Comparison of ENCODE assay signal across 9 cellular contexts in the genomic region with DNA sequence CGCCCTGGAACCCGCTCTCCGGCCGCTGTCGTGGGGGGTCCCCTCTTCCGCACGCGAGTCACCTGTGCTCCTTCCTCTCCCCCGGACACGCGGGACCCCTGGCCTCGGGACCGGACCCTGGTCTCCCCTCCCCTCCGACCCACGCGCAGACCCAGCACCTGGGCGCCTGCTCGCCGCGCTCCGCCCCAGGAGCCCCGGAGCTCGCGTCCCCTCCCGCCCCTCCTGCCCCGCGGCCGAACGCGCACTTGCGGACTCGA. TPM values are rescaled to one million over a fixed set of nuclear protein-coding genes. Genes with fewer than 3 reads are reported as not detected.
DNase-seq lines count a peak whose midpoint lies in the region; ATAC-seq, FAIRE-seq and TF ChIP-seq lines count a peak whose summit lies in the region.
"Had no signal": no experiment of that assay in that cellular context is flagged by ENCODE, and none has a peak within 500 bp of the region (broad histone marks: within the 10 kb centered on the region; RNA-seq: fewer than 3 reads in every experiment).

No MANE protein-coding gene starts in this region.

- H3K4me2 ChIP-seq in SK-N-SH (peak overlapping the region; percentile 97), astrocyte (ENCODE audit: low read length) (peak overlapping the region; percentile 84), HepG2 (ENCODE audit: low read depth, low read length) (peak overlapping the region; percentile 90)

- H3K4me3 Mint-ChIP-seq in astrocyte (ENCODE audit: unreplicated experiment): peak overlapping the region; percentile 77

- FAIRE-seq in astrocyte (lab: Jason Lieb, UNC): no peak
- FAIRE-seq in HepG2 (lab: Jason Lieb, UNC): no peak

- H3K9me2 ChIP-seq in SK-N-SH: no peaks in the 10 kb centered on the region

- H3K27ac Mint-ChIP-seq in astrocyte (ENCODE audit: unreplicated experiment): no peak overlapping the region

- no TSS peak for BruUV-seq in HepG2 (replicated peaks; lab: Mats Ljungman, UMichigan)

- H3K79me2 ChIP-seq in SK-N-SH (ENCODE audit: insufficient read depth): 0 out of 2 replicates have a peak, but pooled peaks cover 4% of the 10 kb centered on the region
- peaks cover 16% of the 10 kb centered on the region for H3K79me2 ChIP-seq in astrocyte (ENCODE audit: insufficient read depth, low read length)
- H3K79me2 ChIP-seq in HepG2 (ENCODE audit: insufficient read depth, low read length): no peaks in the 10 kb centered on the region

- TF ChIP-seq RAD21 in SK-N-SH (IDR thresholded peaks at IDR 0.05; ENCODE audit: low read length): no peak
- TF ChIP-seq RAD21 in HepG2 (CRISPR knock-in tag; IDR thresholded peaks at IDR 0.05): no peak

- under 1% methylated on average over 16 of the region's 32 CpGs for WGBS in SK-N-SH (ENCODE audit: low lambda C conversion rate)
- 5% methylated on average over 17 of the region's 32 CpGs for WGBS in HepG2 (ENCODE audit: low lambda C conversion rate)
- WGBS in suprapubic skin: no CpG with 5 or more reads among the region's 32 CpGs

- H3K4me3 ChIP-seq in SK-N-SH (ENCODE audit: low read depth in 2 of 2, low read length in 1 of 2): peak overlapping the region; percentile 63 to 68
- H3K4me3 ChIP-seq in astrocyte (ENCODE audit: insufficient read depth, low read depth, low read length): peak overlapping the region; percentile 50
- H3K4me3 ChIP-seq in HepG2 (replicated peaks in 1 of 3; ENCODE audit: insufficient read depth in 1 of 3, low read depth in 2 of 3, low read length in 3 of 3): peak overlapping the region; percentile 64 to 81 (median 77); a peak in 5 of 6 replicates
- H3K4me3 ChIP-seq in suprapubic skin: peak overlapping the region; percentile 79

- intact Hi-C loops in HepG2 (cut with micrococcal nuclease; ENCODE audit: unreplicated experiment): no loop called here

- H3K4me1 Mint-ChIP-seq in astrocyte (ENCODE audit: low read depth, unreplicated experiment): peaks cover 2% of the 10 kb centered on the region

- CTCF ChIA-PET in SK-N-SH (lab: Yijun Ruan, JAX): interaction anchor here (0.9 to 2.3 kb wide), 4 partner anchors 18 to 78 kb away, joined by 3 to 6 read pairs (median 4); no protein-coding TSS in a partner anchor
- CTCF ChIA-PET in HepG2 (lab: Yijun Ruan, JAX; ENCODE audit: low intra/inter-chr PET ratio, low total read pairs): no interaction called here

- no peaks in the 10 kb centered on the region for H3K27me3 ChIP-seq in SK-N-SH (ENCODE audit: insufficient read depth)
- H3K27me3 ChIP-seq in astrocyte (ENCODE audit: insufficient read depth, low read length): peaks cover 2% of the 10 kb centered on the region
- peaks cover 0 to 5% of the 10 kb centered on the region in 2 experiments; a peak in 1 of 5 replicates for H3K27me3 ChIP-seq in HepG2 (ENCODE audit: control insufficient read depth in 1 of 2, insufficient read depth in 2 of 2, low read length in 2 of 2)
- H3K27me3 ChIP-seq in suprapubic skin: no peaks in the 10 kb centered on the region

- H3K4me1 ChIP-seq in SK-N-SH (ENCODE audit: control insufficient read depth in 1 of 2, insufficient read depth in 2 of 2, low read depth in 1 of 2, low read length in 1 of 2) (peaks cover 0 to 14% of the 10 kb centered on the region in 2 experiments; a peak in 1 of 4 replicates), astrocyte (ENCODE audit: insufficient read depth, low read length) (peaks cover 9% of the 10 kb centered on the region), HepG2 (ENCODE audit: insufficient read depth, low read length) (peaks cover 48% of the 10 kb centered on the region), suprapubic skin (peaks cover 35% of the 10 kb centered on the region)

- TF ChIP-seq CTCF in SK-N-SH (IDR thresholded peaks at IDR 0.05) (no peak), astrocyte (IDR thresholded peaks at IDR 0.05; ENCODE audit: insufficient read depth, low read depth, low read length) (no peak), HepG2 (CRISPR knock-in tag; IDR thresholded peaks at IDR 0.05) (no peak), suprapubic skin (IDR thresholded peaks at IDR 0.05) (no peak)

- in situ Hi-C loops in HepG2 (cut with HindIII; ENCODE audit: extremely low pct_ligation_motif_present, low pct_unique_long_range_greater_than_20kb): no loop called here

- DNase-seq in SK-N-SH: no peak
- DNase-seq in astrocyte (ENCODE audit: low read depth): no peak
- DNase-seq in HepG2 (ENCODE audit: low spot score): no peak
- peak in 1 of 2 donors; percentile 70 for DNase-seq in suprapubic skin (ENCODE audit: low spot score in 2 of 2)
- DNase-seq in NCI-H774 (lab: John Stamatoyannopoulos, UW): no peak
- DNase-seq in NCI-H748 (lab: John Stamatoyannopoulos, UW; ENCODE audit: unreplicated experiment): no peak

- POLR2A ChIA-PET in SK-N-SH (lab: Yijun Ruan, JAX): no interaction called here
- POLR2A ChIA-PET in HepG2 (lab: Yijun Ruan, JAX): no interaction called here

- TF ChIP-seq POLR2A in HepG2 (IDR thresholded peaks at IDR 0.05; ENCODE audit: insufficient read depth in 1 of 2, low read depth in 2 of 2, low read length in 2 of 2) (no peak), suprapubic skin (IDR thresholded peaks at IDR 0.05) (no peak), GM18505 (IDR thresholded peaks at IDR 0.05; ENCODE audit: borderline replicate concordance, extremely low read depth, insufficient read depth, insufficient read length) (no peak)

- peaks cover 10% of the 10 kb centered on the region for H3K36me3 Mint-ChIP-seq in astrocyte (ENCODE audit: low read depth, unreplicated experiment)

- H2AFZ ChIP-seq in SK-N-SH (ENCODE audit: low read depth): peak overlapping the region; percentile 24; the same call in 1 of the 2 replicates
- peak overlapping the region; percentile 63 for H2AFZ ChIP-seq in astrocyte (ENCODE audit: low read depth, low read length)
- H2AFZ ChIP-seq in HepG2 (ENCODE audit: low read length): no peak overlapping the region

- H3K9me3 ChIP-seq in SK-N-SH: no peaks in the 10 kb centered on the region; the same call in 1 of the 2 replicates
- peaks cover 5% of the 10 kb centered on the region for H3K9me3 ChIP-seq in astrocyte (ENCODE audit: insufficient read depth, low read depth, low read length)
- H3K9me3 ChIP-seq in HepG2 (ENCODE audit: low read length): peaks cover 15% of the 10 kb centered on the region
- no peaks in the 10 kb centered on the region for H3K9me3 ChIP-seq in suprapubic skin

- peaks cover 9% of the 10 kb centered on the region for H3K27me3 Mint-ChIP-seq in astrocyte (ENCODE audit: low read depth, unreplicated experiment)

- H4K20me1 ChIP-seq in SK-N-SH (ENCODE audit: insufficient read depth): no peaks in the 10 kb centered on the region
- peaks cover 11% of the 10 kb centered on the region for H4K20me1 ChIP-seq in astrocyte (ENCODE audit: insufficient read depth, low read length)
- no peaks in the 10 kb centered on the region for H4K20me1 ChIP-seq in HepG2 (ENCODE audit: insufficient read depth, low read length)

- no peak for TF ChIP-seq EP300 in SK-N-SH (IDR thresholded peaks at IDR 0.05; ENCODE audit: borderline replicate concordance in 1 of 2, low read depth in 1 of 2, low read length in 1 of 2)
- TF ChIP-seq EP300 in HepG2 (IDR thresholded peaks at IDR 0.05; ENCODE audit: low read depth in 2 of 2, low read length in 2 of 2): no peak
- no peak for TF ChIP-seq EP300 in HepG2 (CRISPR knock-in tag; IDR thresholded peaks at IDR 0.05; ENCODE audit: borderline replicate concordance)
- no peak for TF ChIP-seq EP300 in suprapubic skin (IDR thresholded peaks at IDR 0.05)

- ATAC-seq in SK-N-SH treated with all-trans-retinoic acid at 6 μM for 48 hours (no peak), HepG2 (no peak), GM18505 (IDR thresholded peaks at IDR 0.05; ENCODE audit: unreplicated experiment) (no peak)

- no peaks in the 10 kb centered on the region for H3F3A ChIP-seq in SK-N-SH (replicated peaks; ENCODE audit: insufficient read depth)

- peaks cover 16% of the 10 kb centered on the region for H3K9me3 Mint-ChIP-seq in astrocyte (ENCODE audit: unreplicated experiment)

- peaks cover 0 to 8% of the 10 kb centered on the region in 2 experiments for H3K36me3 ChIP-seq in SK-N-SH (replicated peaks in 1 of 2; ENCODE audit: control insufficient read depth in 1 of 2, insufficient read depth in 2 of 2, low read length in 1 of 2)
- no peaks in the 10 kb centered on the region for H3K36me3 ChIP-seq in astrocyte (ENCODE audit: insufficient read depth, low read length)
- H3K36me3 ChIP-seq in HepG2 (replicated peaks in 1 of 2; ENCODE audit: control insufficient read depth in 1 of 2, insufficient read depth in 2 of 2, low read length in 2 of 2): no peaks in the 10 kb centered on the region
- no peaks in the 10 kb centered on the region for H3K36me3 ChIP-seq in suprapubic skin

- no peak overlapping the region for H3K27ac ChIP-seq in SK-N-SH (ENCODE audit: low read depth in 2 of 2, low read length in 1 of 2)
- H3K27ac ChIP-seq in astrocyte (ENCODE audit: low read depth, low read length): no peak overlapping the region
- H3K27ac ChIP-seq in HepG2 (ENCODE audit: extremely low read length, insufficient read depth, low read length): no peak overlapping the region
- peak overlapping the region; percentile 55 for H3K27ac ChIP-seq in suprapubic skin
- H3K27ac ChIP-seq: 22Rv1 had no signal

- peak overlapping the region; percentile 48; the same call in 1 of the 2 replicates for H3K9ac ChIP-seq in SK-N-SH
- peak overlapping the region; percentile 48 for H3K9ac ChIP-seq in astrocyte (ENCODE audit: low read length)
- peak overlapping the region; percentile 55; the same call in 1 of the 2 replicates for H3K9ac ChIP-seq in HepG2 (ENCODE audit: insufficient read depth, low read depth, low read length)

RNA-seq across cellular contexts. Expression of gene RAB40B, which starts 0.8 kb away (rescaled TPM):
- polyA plus RNA-seq in SK-N-SH (2012; rRNA removed): 13.4 and 20.7 TPM in 2 replicates
- polyA plus RNA-seq in SK-N-SH (2012; cell fraction: cytosol; rRNA removed): 10.5 and 15.2 TPM in 2 replicates
- polyA plus RNA-seq in SK-N-SH (2012; cell fraction: nucleus; rRNA removed): 22.5 and 23.0 TPM in 2 replicates
- total RNA-seq in astrocyte: 15.8 and 17.5 TPM in 2 replicates
- total RNA-seq in HepG2 (2016; rRNA removed; fragmentation: Illumina TruSeq; extraction: Trizol): 4.4 and 6.2 TPM in 2 replicates
- 8.6 and 11.9 TPM in 2 replicates for total RNA-seq in HepG2 (2016; cell fraction: cytosol; rRNA removed; fragmentation: Illumina TruSeq; extraction: Trizol; ENCODE audit: low read depth)
- total RNA-seq in HepG2 (2016; cell fraction: insoluble cytoplasmic fraction; rRNA removed; fragmentation: Illumina TruSeq; extraction: Trizol): 6.2 and 7.4 TPM in 2 replicates
- 18.5 and 22.6 TPM in 2 replicates for total RNA-seq in HepG2 (2016; cell fraction: membrane; rRNA removed; fragmentation: Illumina TruSeq; extraction: Trizol)
- 3.7 TPM in 2 replicates for total RNA-seq in HepG2 (2016; cell fraction: nucleus; rRNA removed; fragmentation: Illumina TruSeq; extraction: Trizol)
- polyA plus RNA-seq in HepG2 (2011; rRNA removed): 6.5 and 7.2 TPM in 2 replicates
- polyA plus RNA-seq in HepG2 (2011; cell fraction: cytosol; rRNA removed): 5.7 and 9.9 TPM in 2 replicates
- polyA plus RNA-seq in HepG2 (2011; cell fraction: nucleus; rRNA removed): 10.8 and 12.6 TPM in 2 replicates
- 6.2 and 7.3 TPM in 2 replicates for polyA plus RNA-seq in HepG2 (2012)
- polyA plus RNA-seq in HepG2 (2016; cell fraction: cytosol; fragmentation: Illumina TruSeq; extraction: Trizol; ENCODE audit: low read depth): 25.0 and 26.7 TPM in 2 replicates
- 7.0 and 7.6 TPM in 2 replicates for polyA plus RNA-seq in HepG2 (2016; cell fraction: insoluble cytoplasmic fraction; fragmentation: Illumina TruSeq; extraction: Trizol; ENCODE audit: low read depth)
- 27.5 and 28.9 TPM in 2 replicates for polyA plus RNA-seq in HepG2 (2016; cell fraction: membrane; fragmentation: Illumina TruSeq; extraction: Trizol; ENCODE audit: low read depth)
- 8.7 and 12.0 TPM in 2 replicates for polyA plus RNA-seq in HepG2 (2016; cell fraction: nucleus; fragmentation: Illumina TruSeq; extraction: Trizol; ENCODE audit: insufficient read depth, low read depth)
- polyA minus RNA-seq in HepG2 (2011; rRNA and poly(A)+ RNA removed; ENCODE audit: low replicate concordance): 3.1 and 8.9 TPM in 2 replicates
- 1.4 and 3.2 TPM in 2 replicates for polyA minus RNA-seq in HepG2 (2011; cell fraction: cytosol; rRNA and poly(A)+ RNA removed)
- 2.7 TPM in 2 replicates for polyA minus RNA-seq in HepG2 (2011; cell fraction: nucleus; rRNA and poly(A)+ RNA removed)
- 10 to 100 TPM; 15.9 to 24.3 (median 21.6) TPM for total RNA-seq in suprapubic skin

RNA-seq across cellular contexts. Expression of gene FN3KRP, which starts 18.8 kb away (rescaled TPM):
- 54.3 and 68.2 TPM in 2 replicates for polyA plus RNA-seq in SK-N-SH (2012; rRNA removed)
- 54.0 and 58.2 TPM in 2 replicates for polyA plus RNA-seq in SK-N-SH (2012; cell fraction: cytosol; rRNA removed)
- polyA plus RNA-seq in SK-N-SH (2012; cell fraction: nucleus; rRNA removed): 55.7 and 57.5 TPM in 2 replicates
- total RNA-seq in astrocyte: 14.8 and 15.4 TPM in 2 replicates
- 28.2 and 36.1 TPM in 2 replicates for total RNA-seq in HepG2 (2016; rRNA removed; fragmentation: Illumina TruSeq; extraction: Trizol)
- 5.3 and 7.1 TPM in 2 replicates for total RNA-seq in HepG2 (2016; cell fraction: cytosol; rRNA removed; fragmentation: Illumina TruSeq; extraction: Trizol; ENCODE audit: low read depth)
- total RNA-seq in HepG2 (2016; cell fraction: insoluble cytoplasmic fraction; rRNA removed; fragmentation: Illumina TruSeq; extraction: Trizol): 27.6 and 34.8 TPM in 2 replicates
- 17.5 and 18.4 TPM in 2 replicates for total RNA-seq in HepG2 (2016; cell fraction: membrane; rRNA removed; fragmentation: Illumina TruSeq; extraction: Trizol)
- 16.5 and 21.0 TPM in 2 replicates for total RNA-seq in HepG2 (2016; cell fraction: nucleus; rRNA removed; fragmentation: Illumina TruSeq; extraction: Trizol)
- 22.1 and 22.4 TPM in 2 replicates for polyA plus RNA-seq in HepG2 (2011; rRNA removed)
- polyA plus RNA-seq in HepG2 (2011; cell fraction: cytosol; rRNA removed): 17.7 and 18.3 TPM in 2 replicates
- 34.0 and 36.3 TPM in 2 replicates for polyA plus RNA-seq in HepG2 (2011; cell fraction: nucleus; rRNA removed)
- polyA plus RNA-seq in HepG2 (2012): 27.4 and 37.9 TPM in 2 replicates
- polyA plus RNA-seq in HepG2 (2016; cell fraction: cytosol; fragmentation: Illumina TruSeq; extraction: Trizol; ENCODE audit: low read depth): 6.9 and 7.2 TPM in 2 replicates
- 54.4 and 62.2 TPM in 2 replicates for polyA plus RNA-seq in HepG2 (2016; cell fraction: insoluble cytoplasmic fraction; fragmentation: Illumina TruSeq; extraction: Trizol; ENCODE audit: low read depth)
- 14.4 and 14.9 TPM in 2 replicates for polyA plus RNA-seq in HepG2 (2016; cell fraction: membrane; fragmentation: Illumina TruSeq; extraction: Trizol; ENCODE audit: low read depth)
- polyA plus RNA-seq in HepG2 (2016; cell fraction: nucleus; fragmentation: Illumina TruSeq; extraction: Trizol; ENCODE audit: insufficient read depth, low read depth): 57.5 and 59.5 TPM in 2 replicates
- polyA minus RNA-seq in HepG2 (2011; rRNA and poly(A)+ RNA removed; ENCODE audit: low replicate concordance): 13.3 and 23.3 TPM in 2 replicates
- polyA minus RNA-seq in HepG2 (2011; cell fraction: cytosol; rRNA and poly(A)+ RNA removed): 11.0 and 11.2 TPM in 2 replicates
- 9.8 and 12.2 TPM in 2 replicates for polyA minus RNA-seq in HepG2 (2011; cell fraction: nucleus; rRNA and poly(A)+ RNA removed)
- total RNA-seq in suprapubic skin: 10 to 100 TPM; 15.9 to 26.6 (median 21.4) TPM

RNA-seq across cellular contexts. Expression of gene FN3K, which starts 37.7 kb away (rescaled TPM):
- polyA plus RNA-seq in SK-N-SH (2012; rRNA removed): 4.3 and 9.9 TPM in 2 replicates
- polyA plus RNA-seq in SK-N-SH (2012; cell fraction: cytosol; rRNA removed): 6.7 and 9.8 TPM in 2 replicates
- polyA plus RNA-seq in SK-N-SH (2012; cell fraction: nucleus; rRNA removed): 23.0 and 32.8 TPM in 2 replicates
- total RNA-seq in astrocyte: 4.0 and 4.1 TPM in 2 replicates
- total RNA-seq in HepG2 (2016; rRNA removed; fragmentation: Illumina TruSeq; extraction: Trizol): 12.2 and 22.0 TPM in 2 replicates
- total RNA-seq in HepG2 (2016; cell fraction: cytosol; rRNA removed; fragmentation: Illumina TruSeq; extraction: Trizol; ENCODE audit: low read depth): 9.6 and 10.3 TPM in 2 replicates
- total RNA-seq in HepG2 (2016; cell fraction: insoluble cytoplasmic fraction; rRNA removed; fragmentation: Illumina TruSeq; extraction: Trizol): 12.7 and 23.9 TPM in 2 replicates
- total RNA-seq in HepG2 (2016; cell fraction: membrane; rRNA removed; fragmentation: Illumina TruSeq; extraction: Trizol): 17.0 and 17.4 TPM in 2 replicates
- 29.1 and 32.3 TPM in 2 replicates for total RNA-seq in HepG2 (2016; cell fraction: nucleus; rRNA removed; fragmentation: Illumina TruSeq; extraction: Trizol)
- 3.5 and 5.7 TPM in 2 replicates for polyA plus RNA-seq in HepG2 (2011; rRNA removed)
- 1.9 and 2.0 TPM in 2 replicates for polyA plus RNA-seq in HepG2 (2011; cell fraction: cytosol; rRNA removed)
- polyA plus RNA-seq in HepG2 (2011; cell fraction: nucleus; rRNA removed): 27.8 and 27.9 TPM in 2 replicates
- 48.6 and 58.1 TPM in 2 replicates for polyA plus RNA-seq in HepG2 (2012)
- 21.3 and 21.5 TPM in 2 replicates for polyA plus RNA-seq in HepG2 (2016; cell fraction: cytosol; fragmentation: Illumina TruSeq; extraction: Trizol; ENCODE audit: low read depth)
- polyA plus RNA-seq in HepG2 (2016; cell fraction: insoluble cytoplasmic fraction; fragmentation: Illumina TruSeq; extraction: Trizol; ENCODE audit: low read depth): 52.3 and 61.0 TPM in 2 replicates
- polyA plus RNA-seq in HepG2 (2016; cell fraction: membrane; fragmentation: Illumina TruSeq; extraction: Trizol; ENCODE audit: low read depth): 23.7 and 26.9 TPM in 2 replicates
- 78.1 and 80.9 TPM in 2 replicates for polyA plus RNA-seq in HepG2 (2016; cell fraction: nucleus; fragmentation: Illumina TruSeq; extraction: Trizol; ENCODE audit: insufficient read depth, low read depth)
- polyA minus RNA-seq in HepG2 (2011; rRNA and poly(A)+ RNA removed; ENCODE audit: low replicate concordance): 1.6 and 9.2 TPM in 2 replicates
- polyA minus RNA-seq in HepG2 (2011; cell fraction: cytosol; rRNA and poly(A)+ RNA removed): 17.1 and 26.0 TPM in 2 replicates
- polyA minus RNA-seq in HepG2 (2011; cell fraction: nucleus; rRNA and poly(A)+ RNA removed): 24.3 and 29.1 TPM in 2 replicates
- total RNA-seq in suprapubic skin: 10 to 100 TPM in 1 of 4 donors, 1 to 10 TPM in 3; 2.0 to 19.2 (median 4.2) TPM

RNA-seq across cellular contexts. Expression of gene WDR45B, which starts 49.5 kb away (rescaled TPM):
- 171 and 191 TPM in 2 replicates for polyA plus RNA-seq in SK-N-SH (2012; rRNA removed)
- 142 and 159 TPM in 2 replicates for polyA plus RNA-seq in SK-N-SH (2012; cell fraction: cytosol; rRNA removed)
- polyA plus RNA-seq in SK-N-SH (2012; cell fraction: nucleus; rRNA removed): 164 and 253 TPM in 2 replicates
- total RNA-seq in astrocyte: 74.3 and 75.4 TPM in 2 replicates
- total RNA-seq in HepG2 (2016; rRNA removed; fragmentation: Illumina TruSeq; extraction: Trizol): 86.2 and 88.8 TPM in 2 replicates
- total RNA-seq in HepG2 (2016; cell fraction: cytosol; rRNA removed; fragmentation: Illumina TruSeq; extraction: Trizol; ENCODE audit: low read depth): 59.9 and 62.3 TPM in 2 replicates
- total RNA-seq in HepG2 (2016; cell fraction: insoluble cytoplasmic fraction; rRNA removed; fragmentation: Illumina TruSeq; extraction: Trizol): 80.2 and 87.6 TPM in 2 replicates
- 148 and 149 TPM in 2 replicates for total RNA-seq in HepG2 (2016; cell fraction: membrane; rRNA removed; fragmentation: Illumina TruSeq; extraction: Trizol)
- total RNA-seq in HepG2 (2016; cell fraction: nucleus; rRNA removed; fragmentation: Illumina TruSeq; extraction: Trizol): 45.2 and 55.4 TPM in 2 replicates
- 153 and 155 TPM in 2 replicates for polyA plus RNA-seq in HepG2 (2011; rRNA removed)
- 121 and 131 TPM in 2 replicates for polyA plus RNA-seq in HepG2 (2011; cell fraction: cytosol; rRNA removed)
- 186 and 214 TPM in 2 replicates for polyA plus RNA-seq in HepG2 (2011; cell fraction: nucleus; rRNA removed)
- 124 and 164 TPM in 2 replicates for polyA plus RNA-seq in HepG2 (2012)
- 65.9 and 70.7 TPM in 2 replicates for polyA plus RNA-seq in HepG2 (2016; cell fraction: cytosol; fragmentation: Illumina TruSeq; extraction: Trizol; ENCODE audit: low read depth)
- 89.4 and 101 TPM in 2 replicates for polyA plus RNA-seq in HepG2 (2016; cell fraction: insoluble cytoplasmic fraction; fragmentation: Illumina TruSeq; extraction: Trizol; ENCODE audit: low read depth)
- polyA plus RNA-seq in HepG2 (2016; cell fraction: membrane; fragmentation: Illumina TruSeq; extraction: Trizol; ENCODE audit: low read depth): 129 and 138 TPM in 2 replicates
- 81.4 and 81.5 TPM in 2 replicates for polyA plus RNA-seq in HepG2 (2016; cell fraction: nucleus; fragmentation: Illumina TruSeq; extraction: Trizol; ENCODE audit: insufficient read depth, low read depth)
- polyA minus RNA-seq in HepG2 (2011; rRNA and poly(A)+ RNA removed; ENCODE audit: low replicate concordance): 68.7 and 113 TPM in 2 replicates
- 60.7 and 64.4 TPM in 2 replicates for polyA minus RNA-seq in HepG2 (2011; cell fraction: cytosol; rRNA and poly(A)+ RNA removed)
- polyA minus RNA-seq in HepG2 (2011; cell fraction: nucleus; rRNA and poly(A)+ RNA removed): 61.5 and 68.1 TPM in 2 replicates
- 10 to 100 TPM; 70.1 to 96.8 (median 90.0) TPM for total RNA-seq in suprapubic skin

RNA-seq across cellular contexts. Expression of gene TBCD, which starts 54.1 kb away (rescaled TPM):
- polyA plus RNA-seq in SK-N-SH (2012; rRNA removed) (78.7 and 107 TPM in 2 replicates), HepG2 (2011; rRNA removed) (54.8 and 58.7 TPM in 2 replicates)
- polyA plus RNA-seq in SK-N-SH (2012; cell fraction: cytosol; rRNA removed): 40.1 and 54.1 TPM in 2 replicates
- 188 and 264 TPM in 2 replicates for polyA plus RNA-seq in SK-N-SH (2012; cell fraction: nucleus; rRNA removed)
- total RNA-seq in astrocyte (31.8 and 35.6 TPM in 2 replicates), HepG2 (2016; rRNA removed; fragmentation: Illumina TruSeq; extraction: Trizol) (33.9 and 49.6 TPM in 2 replicates), suprapubic skin (100 to 1,000 TPM in 1 of 4 donors, 10 to 100 TPM in 3; 49.7 to 119 (median 71.5) TPM)
- 98.6 and 103 TPM in 2 replicates for total RNA-seq in HepG2 (2016; cell fraction: cytosol; rRNA removed; fragmentation: Illumina TruSeq; extraction: Trizol; ENCODE audit: low read depth)
- total RNA-seq in HepG2 (2016; cell fraction: insoluble cytoplasmic fraction; rRNA removed; fragmentation: Illumina TruSeq; extraction: Trizol): 32.6 and 40.4 TPM in 2 replicates
- 28.6 and 30.6 TPM in 2 replicates for total RNA-seq in HepG2 (2016; cell fraction: membrane; rRNA removed; fragmentation: Illumina TruSeq; extraction: Trizol)
- total RNA-seq in HepG2 (2016; cell fraction: nucleus; rRNA removed; fragmentation: Illumina TruSeq; extraction: Trizol): 44.9 and 51.2 TPM in 2 replicates
- 29.1 and 46.9 TPM in 2 replicates for polyA plus RNA-seq in HepG2 (2011; cell fraction: cytosol; rRNA removed)
- 327 and 449 TPM in 2 replicates for polyA plus RNA-seq in HepG2 (2011; cell fraction: nucleus; rRNA removed)
- polyA plus RNA-seq in HepG2 (2012): 37.3 and 41.7 TPM in 2 replicates
- 3.7 and 4.9 TPM in 2 replicates for polyA plus RNA-seq in HepG2 (2016; cell fraction: cytosol; fragmentation: Illumina TruSeq; extraction: Trizol; ENCODE audit: low read depth)
- polyA plus RNA-seq in HepG2 (2016; cell fraction: insoluble cytoplasmic fraction; fragmentation: Illumina TruSeq; extraction: Trizol; ENCODE audit: low read depth): 39.7 and 51.2 TPM in 2 replicates
- polyA plus RNA-seq in HepG2 (2016; cell fraction: membrane; fragmentation: Illumina TruSeq; extraction: Trizol; ENCODE audit: low read depth): 5.6 and 6.8 TPM in 2 replicates
- 140 and 151 TPM in 2 replicates for polyA plus RNA-seq in HepG2 (2016; cell fraction: nucleus; fragmentation: Illumina TruSeq; extraction: Trizol; ENCODE audit: insufficient read depth, low read depth)
- 67.0 and 125 TPM in 2 replicates for polyA minus RNA-seq in HepG2 (2011; rRNA and poly(A)+ RNA removed; ENCODE audit: low replicate concordance)
- polyA minus RNA-seq in HepG2 (2011; cell fraction: cytosol; rRNA and poly(A)+ RNA removed): 38.0 and 45.2 TPM in 2 replicates
- polyA minus RNA-seq in HepG2 (2011; cell fraction: nucleus; rRNA and poly(A)+ RNA removed): 51.1 and 51.6 TPM in 2 replicates
